1 cellular context compared by ENCODE assay signal in genomic region chr15:93007994-93008393, GRCh38.
TF ChIP-seq lines count a peak whose summit lies in the region.

No MANE protein-coding gene starts in this region.

TF ChIP-seq in GM23338, 12 proteins besides CTCF, POLR2A, EP300 and RAD21 (continued from another document):
- TF ChIP-seq ZNF462 (CRISPR knock-in tag; IDR thresholded peaks at IDR 0.05): no peak
- no peak for TF ChIP-seq EZH2phosphoT487 (IDR thresholded peaks at IDR 0.05; ENCODE audit: unreplicated experiment)
- no peak for TF ChIP-seq ETS1 (IDR thresholded peaks at IDR 0.05)
- no peak for TF ChIP-seq POLR2AphosphoS5 (IDR thresholded peaks at IDR 0.05; ENCODE audit: low read depth)
- no peak for TF ChIP-seq REST (IDR thresholded peaks at IDR 0.05; ENCODE audit: unreplicated experiment)
- no peak for TF ChIP-seq STAT1 (IDR thresholded peaks at IDR 0.05; ENCODE audit: unreplicated experiment)
- no peak for TF ChIP-seq EZH2 (IDR thresholded peaks at IDR 0.05; ENCODE audit: low read depth, unreplicated experiment)
- no peak for TF ChIP-seq CREB1 (CRISPR knock-in tag; IDR thresholded peaks at IDR 0.05; ENCODE audit: low read depth)
- no peak for TF ChIP-seq ZNF114 (CRISPR knock-in tag; IDR thresholded peaks at IDR 0.05)
- TF ChIP-seq ZNF331 (CRISPR knock-in tag; IDR thresholded peaks at IDR 0.05; ENCODE audit: low read depth): no peak
